Comparison of ENCODE assay signal across 8 cellular contexts in the genomic region with DNA sequence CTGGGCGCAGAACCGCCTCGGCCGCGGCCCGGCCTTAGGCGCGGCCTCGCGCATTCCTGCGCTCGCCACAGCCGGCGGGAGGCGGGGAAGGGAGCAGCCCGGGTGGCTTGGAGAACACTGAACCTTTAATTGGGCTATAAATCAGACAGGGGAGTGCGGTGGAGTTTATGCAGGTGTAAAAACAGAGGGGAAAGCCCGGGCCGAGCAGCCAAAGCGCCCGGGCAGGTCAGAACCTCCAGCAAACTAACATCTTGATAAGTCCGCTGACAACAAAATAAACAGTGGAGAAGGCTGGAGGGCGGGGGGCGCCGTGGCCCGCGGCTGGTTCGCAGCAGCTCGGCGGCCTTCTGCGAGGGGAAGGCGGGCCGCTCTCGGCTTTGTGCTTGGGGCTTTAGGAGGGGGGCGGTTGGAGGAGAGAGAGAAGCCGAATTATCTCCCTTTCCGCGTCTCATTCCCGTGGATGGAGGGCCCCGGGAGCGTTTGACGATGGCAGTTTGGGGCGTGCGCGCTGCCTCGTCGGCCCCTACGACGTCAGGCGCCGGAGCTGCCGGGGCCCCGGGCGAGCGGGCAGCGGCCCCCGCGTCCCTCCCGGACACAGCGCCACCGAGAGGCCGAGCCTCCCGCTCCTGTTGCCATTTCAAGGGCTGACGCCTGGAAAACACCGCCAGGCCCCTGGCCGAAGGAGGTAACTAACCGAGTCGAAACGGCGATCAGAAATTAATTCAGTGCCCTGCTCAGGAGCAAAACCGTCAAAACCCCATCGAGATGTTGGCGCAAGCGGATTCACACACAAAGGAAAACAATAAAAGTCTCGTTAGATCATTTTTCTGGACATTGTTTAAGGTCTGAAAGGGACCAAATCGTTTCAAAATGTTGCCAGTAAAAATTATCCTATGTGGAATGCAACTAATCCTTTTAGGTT. TPM values are rescaled to one million over a fixed set of nuclear protein-coding genes. Genes with fewer than 3 reads are reported as not detected.
DNase-seq lines count a peak whose midpoint lies in the region; ATAC-seq, FAIRE-seq and TF ChIP-seq lines count a peak whose summit lies in the region.

No MANE protein-coding gene starts in this region.

- H3K9me3 ChIP-seq in CD8-positive, alpha-beta memory T cell (ENCODE audit: low read length), result no peaks in the 10 kb centered on the region
- no peaks in the 10 kb centered on the region for H3K9me3 ChIP-seq in GM12878 (replicated peaks; ENCODE audit: control insufficient read depth, insufficient read depth, low read length)

- no peaks in the 10 kb centered on the region for H3K36me3 ChIP-seq in CD8-positive, alpha-beta memory T cell (ENCODE audit: insufficient read depth, low read length)
- H3K36me3 ChIP-seq in GM12878 (ENCODE audit: control insufficient read depth in 2 of 2, insufficient read depth in 2 of 2, low read length in 1 of 2), result no peaks in the 10 kb centered on the region

- CTCF ChIA-PET in CD8-positive, alpha-beta memory T cell (lab: Charles Lee), result no interaction called here
- CTCF ChIA-PET in GM12878 (lab: Yijun Ruan, JAX), result no interaction called here

- ATAC-seq in GM12878 (no peak), GM18858 (IDR thresholded peaks at IDR 0.05; ENCODE audit: unreplicated experiment) (no peak), GM21390 (IDR thresholded peaks at IDR 0.05; ENCODE audit: unreplicated experiment) (no peak)

- H3K4me3 Mint-ChIP-seq in CD8-positive, alpha-beta memory T cell, result peak overlapping the region; percentile 34 to 70 (median 59)
- H3K4me3 Mint-ChIP-seq in type B pancreatic cell, result peak overlapping the region; percentile 83

- SMC1A ChIA-PET in GM12878 (lab: Charles Lee; ENCODE audit: uncharacterized antibody, unreplicated experiment), result no interaction called here

- no peaks in the 10 kb centered on the region for H3K36me3 Mint-ChIP-seq in CD8-positive, alpha-beta memory T cell
- no peaks in the 10 kb centered on the region for H3K36me3 Mint-ChIP-seq in type B pancreatic cell

- no peak for TF ChIP-seq CTCF in GM12878 (IDR thresholded peaks at IDR 0.05 in 2 of 3, conservative IDR thresholded peaks at IDR 0.05 in 1 of 3; ENCODE audit: control insufficient read depth in 2 of 3, extremely low read depth in 1 of 3, insufficient read depth in 1 of 3, low read depth in 3 of 3, low read length in 3 of 3)
- peak; percentile 64 for TF ChIP-seq CTCF in type B pancreatic cell (conservative IDR thresholded peaks at IDR 0.05)

- no peak for TF ChIP-seq RAD21 in GM12878 (IDR thresholded peaks at IDR 0.05; ENCODE audit: insufficient read depth, low read depth, low read length)

- peaks cover 80 to 88% of the 10 kb centered on the region in 2 donors for H3K27me3 Mint-ChIP-seq in CD8-positive, alpha-beta memory T cell
- H3K27me3 Mint-ChIP-seq in type B pancreatic cell, result peaks cover 92% of the 10 kb centered on the region

- H3K27ac Mint-ChIP-seq in CD8-positive, alpha-beta memory T cell, result peak overlapping the region in 3 of 8 donors; percentile 14 to 49 (median 48)
- H3K27ac Mint-ChIP-seq in type B pancreatic cell, result no peak overlapping the region

- H3K9me3 Mint-ChIP-seq in CD8-positive, alpha-beta memory T cell, result peaks cover 0 to 8% (median 3%) of the 10 kb centered on the region in 5 donors
- H3K9me3 Mint-ChIP-seq in type B pancreatic cell, result no peaks in the 10 kb centered on the region

- FAIRE-seq in GM12878 (lab: Jason Lieb, UNC), result no peak

- H3K4me2 ChIP-seq in GM12878 (ENCODE audit: control insufficient read depth, insufficient read depth), result no peak overlapping the region

- intact Hi-C loops in GM12878 (cut with micrococcal nuclease; ENCODE audit: unreplicated experiment), result no loop called here

- POLR2A ChIA-PET in CD8-positive, alpha-beta memory T cell (lab: Charles Lee), result no interaction called here
- POLR2A ChIA-PET in GM12878 (lab: Charles Lee), result no interaction called here

- H2AFZ ChIP-seq in GM12878 (ENCODE audit: control insufficient read depth, low read depth, low read length), result no peak overlapping the region

- DNase-seq in CD8-positive, alpha-beta memory T cell, result no peak
- DNase-seq in LoVo (ENCODE audit: low spot score) (peak; percentile 84), GM12878 (ENCODE audit: low read depth, low spot score) (no peak), kidney glomerular epithelial cell (lab: John Stamatoyannopoulos, UW) (peak; percentile 88), type B pancreatic cell (ENCODE audit: extremely low spot score, unreplicated experiment) (peak; percentile 75), NCI-H446 treated with DMSO at 0.1 percent for 48 hours (lab: John Stamatoyannopoulos, UW) (no peak)

- H3K27me3 ChIP-seq in CD8-positive, alpha-beta memory T cell (ENCODE audit: insufficient read depth, low read length, poor library complexity, severe bottlenecking), result peaks cover 75% of the 10 kb centered on the region
- H3K27me3 ChIP-seq in GM12878 (replicated peaks in 1 of 2; ENCODE audit: control insufficient read depth in 2 of 2, insufficient read depth in 2 of 2, low read length in 1 of 2), result peaks cover 12 to 25% of the 10 kb centered on the region in 2 experiments

- H3K79me2 ChIP-seq in GM12878 (ENCODE audit: control insufficient read depth, insufficient read depth, low read length), result no peaks in the 10 kb centered on the region

- TF ChIP-seq EP300 in GM12878 (IDR thresholded peaks at IDR 0.05; ENCODE audit: borderline replicate concordance in 1 of 2, control insufficient read depth in 1 of 2, low read depth in 2 of 2, low read length in 2 of 2), result no peak

- H3K4me1 Mint-ChIP-seq in CD8-positive, alpha-beta memory T cell, result peaks cover 11 to 19% (median 13%) of the 10 kb centered on the region in 3 donors
- H3K4me1 Mint-ChIP-seq in type B pancreatic cell (ENCODE audit: unreplicated experiment), result peaks cover 5% of the 10 kb centered on the region

- no peaks in the 10 kb centered on the region for H4K20me1 ChIP-seq in GM12878 (ENCODE audit: control insufficient read depth, insufficient read depth)

- BruUV-seq in GM12878 (replicated peaks; lab: Mats Ljungman, UMichigan), result no TSS peak

- H3K4me3 ChIP-seq in CD8-positive, alpha-beta memory T cell (ENCODE audit: low read length), result no peak overlapping the region
- H3K4me3 ChIP-seq in GM12878, result no peak overlapping the region

- in situ Hi-C loops in GM12878 (cut with MboI), result no loop called here

- peaks cover 13% of the 10 kb centered on the region for H3K4me1 ChIP-seq in CD8-positive, alpha-beta memory T cell (ENCODE audit: insufficient read depth, low read length)
- no peaks in the 10 kb centered on the region for H3K4me1 ChIP-seq in GM12878 (ENCODE audit: control insufficient read depth, insufficient read depth, low read length)

- H3K9ac ChIP-seq in GM12878 (ENCODE audit: control insufficient read depth, insufficient read depth, low read length), result no peak overlapping the region

- 28% methylated on average over 76 of the region's 76 CpGs for WGBS in GM12878 (ENCODE audit: insufficient coverage, insufficient replicate concordance, low lambda C conversion rate, missing lambda C conversion rate)

- RAD21 ChIA-PET in GM12878 (lab: Charles Lee; ENCODE audit: unreplicated experiment), result no interaction called here

- H3K27ac ChIP-seq in CD8-positive, alpha-beta memory T cell (ENCODE audit: low read depth, low read length), result no peak overlapping the region
- H3K27ac ChIP-seq in GM12878 (ENCODE audit: control insufficient read depth, insufficient read depth), result no peak overlapping the region

- TF ChIP-seq POLR2A in GM12878 (IDR thresholded peaks at IDR 0.05; ENCODE audit: low read depth, low read length), result no peak

TF ChIP-seq in GM12878, 131 proteins besides CTCF, POLR2A, EP300 and RAD21 (continues in another document):
- no peak for TF ChIP-seq CEBPZ (IDR thresholded peaks at IDR 0.05; ENCODE audit: low read depth, low read length)
- TF ChIP-seq SUPT20H (IDR thresholded peaks at IDR 0.05; ENCODE audit: borderline replicate concordance, control insufficient read depth, low read depth, low read length), result no peak

RNA-seq across cellular contexts. Expression of gene FOXD1, which starts 11.2 kb away (rescaled TPM):
- total RNA-seq in CD8-positive, alpha-beta memory T cell, result under 1 TPM; 0.09 to 0.22 TPM
- polyA plus RNA-seq in CD8-positive, alpha-beta memory T cell, result not detected
- not detected in 2 replicates for total RNA-seq in GM12878 (2013; cell fraction: nucleolus; rRNA removed)
- total RNA-seq in GM12878 (2014; rRNA removed) (not detected in 2 replicates), GM12878 (2014; rRNA removed; fragmentation: Illumina TruSeq; extraction: Trizol) (not detected in 2 replicates), GM12878 (2021) (not detected in 2 replicates), type B pancreatic cell (ENCODE audit: low replicate concordance) (1.3 and 15.9 TPM in 2 replicates)
- not detected for polyA plus RNA-seq in GM12878 (2011; ENCODE audit: low read depth)
- polyA plus RNA-seq in GM12878 (2011; rRNA removed) (not detected in 2 replicates), GM12878 (2014; fragmentation: Illumina TruSeq; extraction: Trizol) (not detected in 2 replicates), GM12878 (2014; fragmentation: Nextera tagmentation; extraction: Ambion mirVana) (not detected), GM12878 (2014; rRNA removed) (not detected in 2 replicates), GM12878 (2016; fragmentation: Nextera tagmentation; extraction: Ambion mirVana) (not detected)
- polyA plus RNA-seq in GM12878 (2011; cell fraction: cytosol; rRNA removed), result not detected in 2 replicates
- polyA plus RNA-seq in GM12878 (2011; cell fraction: nucleus; rRNA removed), result not detected in 2 replicates
- 0.04 and 0.18 TPM in 2 replicates for polyA plus RNA-seq in GM12878 (2012)
- polyA minus RNA-seq in GM12878 (2011; rRNA and poly(A)+ RNA removed), result not detected in 2 replicates
- not detected in 2 replicates for polyA minus RNA-seq in GM12878 (2011; cell fraction: cytosol; rRNA and poly(A)+ RNA removed)
- not detected in 2 replicates for polyA minus RNA-seq in GM12878 (2011; cell fraction: nucleus; rRNA and poly(A)+ RNA removed)

Comparison
In these comparisons a context has a peak if more than half of its experiments do, and no peak if none do; other contexts are left out.
1. DNase-seq: peak in LoVo (single experiment), kidney glomerular epithelial cell (single experiment) and type B pancreatic cell (single experiment); none in CD8-positive, alpha-beta memory T cell (0 of 5), GM12878 (single experiment) and NCI-H446 treated with DMSO at 0.1 percent for 48 hours (single experiment).